Comparison of ENCODE assay signal across 23 cellular contexts in genomic region chr6:87001494-87001893, GRCh38.
DNase-seq lines count a peak whose midpoint lies in the region; ATAC-seq, FAIRE-seq and TF ChIP-seq lines count a peak whose summit lies in the region.
"Had no signal": no experiment of that assay in that cellular context is flagged by ENCODE, and none has a peak within 500 bp of the region (broad histone marks: within the 10 kb centered on the region; RNA-seq: fewer than 3 reads in every experiment).

No MANE protein-coding gene starts in this region.

- TF ChIP-seq CTCF in activated B cell treated with CpG ODN at 0.5 μM for 24 hours (IDR thresholded peaks at IDR 0.05) (no peak), H1 (IDR thresholded peaks at IDR 0.05; ENCODE audit: control extremely low read depth in 1 of 3, insufficient read depth in 1 of 3, low read depth in 1 of 3, low read length in 3 of 3) (no peak), A673 (conservative IDR thresholded peaks at IDR 0.05; ENCODE audit: low read depth, low read length) (no peak)

- no peak overlapping the region for H2BK20ac ChIP-seq in H1 (ENCODE audit: low read length)

- H4K91ac ChIP-seq in H1 (replicated peaks; ENCODE audit: insufficient read length, low read length), result no peak overlapping the region

- no peak overlapping the region for H3K56ac ChIP-seq in H1 (replicated peaks; ENCODE audit: insufficient read length, low read depth, low read length)

- H2BK120ac ChIP-seq in H1 (replicated peaks; ENCODE audit: low read depth, low read length), result no peak overlapping the region

- H3K18ac ChIP-seq in H1 (ENCODE audit: extremely low read depth, low read length), result no peak overlapping the region

- H3K9ac ChIP-seq in H1 (replicated peaks in 1 of 4; ENCODE audit: extremely low read depth in 1 of 4, low read depth in 3 of 4, low read length in 3 of 4), result no peak overlapping the region
- H3K9ac ChIP-seq: GM23248 had no signal

- H3K14ac ChIP-seq in H1 (ENCODE audit: insufficient read length), result no peak overlapping the region

- POLR2A ChIA-PET in activated B cell treated with CpG ODN at 0.5 μM for 24 hours (lab: Charles Lee) (no interaction called here), H1 (lab: Charles Lee; ENCODE audit: partially characterized antibody) (interaction anchor here (0.6 kb wide), 1 partner anchor 64 kb away, joined by 3 read pairs; no protein-coding TSS in a partner anchor), A673 (lab: Charles Lee; ENCODE audit: low non-redundant PET) (no interaction called here)

- CTCF ChIA-PET in activated B cell treated with CpG ODN at 0.5 μM for 24 hours (lab: Charles Lee), result no interaction called here
- CTCF ChIA-PET in H1 (lab: Charles Lee; ENCODE audit: partially characterized antibody), result no interaction called here
- CTCF ChIA-PET in A673 (lab: Charles Lee), result no interaction called here

- H3K27me3 ChIP-seq in H1 (replicated peaks in 1 of 4; ENCODE audit: control insufficient read depth in 3 of 4, extremely low read depth in 1 of 4, insufficient read depth in 3 of 4, low read length in 3 of 4) (no peaks in the 10 kb centered on the region), A673 (replicated peaks; ENCODE audit: insufficient read depth, low read depth, low read length, poor library complexity) (peaks cover 4% of the 10 kb centered on the region)

- H3K27ac ChIP-seq in H1 (ENCODE audit: low read depth, low read length) (no peak overlapping the region), A673 (ENCODE audit: low read depth, low read length, poor library complexity, severe bottlenecking) (no peak overlapping the region)
- H3K27ac ChIP-seq: C4-2B, GM23248, HL-60 had no signal

- no peak for ATAC-seq in activated B cell treated with CpG ODN at 0.5 μM for 24 hours (ENCODE audit: low read depth)
- ATAC-seq in stimulated activated naive B cell treated with anti-CD40 and anti-IgM and Interleukin-4, amounts not matched to agents 10 μg/mL and 1 μg/mL and 100 μg/mL, for 72 hours (replicated peaks), result peak; percentile 65 to 69

- H3K4me3 ChIP-seq in H1 (ENCODE audit: extremely low read depth in 1 of 4, insufficient read depth in 2 of 4, low read depth in 3 of 4, low read length in 4 of 4) (no peak overlapping the region), A673 (ENCODE audit: low read depth, low read length, poor library complexity, severe bottlenecking) (no peak overlapping the region)
- H3K4me3 ChIP-seq: GM23248 had no signal

- H4K5ac ChIP-seq in H1 (ENCODE audit: insufficient read length, low read depth, low read length), result no peak overlapping the region

- H3K4me3 Mint-ChIP-seq in IgD-negative memory B cell (peak overlapping the region in 2 of 4 donors; percentile 75), activated B cell treated with CpG ODN at 0.5 μM for 24 hours (peak overlapping the region; percentile 2)
- peak overlapping the region; percentile 19 to 21 for H3K4me3 Mint-ChIP-seq in stimulated activated naive B cell treated with anti-CD40 and anti-IgM and Interleukin-4, amounts not matched to agents 10 μg/mL and 1 μg/mL and 100 μg/mL, for 72 hours
- H3K4me3 Mint-ChIP-seq: CD4-positive, alpha-beta T cell had no signal

- no peak overlapping the region for H2BK15ac ChIP-seq in H1 (ENCODE audit: low read length)

- H3K23ac ChIP-seq in H1 (ENCODE audit: insufficient read length), result no peak overlapping the region

- H2AK5ac ChIP-seq in H1 (ENCODE audit: low read depth, low read length), result no peak overlapping the region

- H4K20me1 ChIP-seq in H1 (replicated peaks in 1 of 2; ENCODE audit: control insufficient read depth in 1 of 2, insufficient read depth in 2 of 2, low read length in 2 of 2), result no peaks in the 10 kb centered on the region

- intact Hi-C loops in activated B cell treated with CpG ODN at 0.5 μM for 24 hours (cut with micrococcal nuclease), result no loop called here
- intact Hi-C loops in A673 (cut with micrococcal nuclease; ENCODE audit: unreplicated experiment), result no loop called here

- H3K9me3 ChIP-seq in H1 (ENCODE audit: insufficient read depth in 2 of 2, low read depth in 1 of 2, low read length in 1 of 2) (peaks cover 5% of the 10 kb centered on the region in 2 experiments; a peak in 2 of 4 replicates), A673 (ENCODE audit: low read depth, low read length, poor library complexity, severe bottlenecking) (no peaks in the 10 kb centered on the region)
- H3K9me3 ChIP-seq: Caco-2 had no signal

- no peak overlapping the region for H3K4me2 ChIP-seq in H1 (ENCODE audit: insufficient read depth in 1 of 2, low read depth in 2 of 2, low read length in 2 of 2)

- peaks cover 12 to 14% (median 13%) of the 10 kb centered on the region in 3 donors for H3K4me1 Mint-ChIP-seq in IgD-negative memory B cell
- peaks cover 21% of the 10 kb centered on the region for H3K4me1 Mint-ChIP-seq in activated B cell treated with CpG ODN at 0.5 μM for 24 hours
- H3K4me1 Mint-ChIP-seq in stimulated activated naive B cell treated with anti-CD40 and anti-IgM and Interleukin-4, amounts not matched to agents 10 μg/mL and 1 μg/mL and 100 μg/mL, for 72 hours, result peaks cover 12 to 16% of the 10 kb centered on the region in 2 donors

- no peak overlapping the region for H2BK12ac ChIP-seq in H1 (ENCODE audit: low read depth, low read length)

- H3K9me3 Mint-ChIP-seq in IgD-negative memory B cell (peaks cover 3 to 25% (median 11%) of the 10 kb centered on the region in 3 donors), activated B cell treated with CpG ODN at 0.5 μM for 24 hours (peaks cover 25% of the 10 kb centered on the region)
- H3K9me3 Mint-ChIP-seq in stimulated activated naive B cell treated with anti-CD40 and anti-IgM and Interleukin-4, amounts not matched to agents 10 μg/mL and 1 μg/mL and 100 μg/mL, for 72 hours, result peaks cover 19% of the 10 kb centered on the region in 2 donors

- DNase-seq in activated B cell treated with CpG ODN at 0.5 μM for 24 hours, result no peak
- no peak for DNase-seq in H1 (ENCODE audit: low read depth in 1 of 2, low spot score in 2 of 2)
- no peak for DNase-seq in stimulated activated naive B cell treated with anti-CD40 and anti-IgM and Interleukin-4, amounts not matched to agents 10 μg/mL and 1 μg/mL and 100 μg/mL, for 72 hours
- DNase-seq in activated gamma-delta T cell treated with Interleukin-2 at 50 U/mL for 16 hours, result no peak
- DNase-seq in DMS79 (lab: John Stamatoyannopoulos, UW), result no peak
- no peak for DNase-seq in A673 (ENCODE audit: low spot score)
- DNase-seq: 8988T; Caco-2; CD4-positive, alpha-beta T cell; DMS153; DND-41; EL; GM23248; HCEC 1CT; IMR-90; KG1 had no signal

- H4K8ac ChIP-seq in H1 (ENCODE audit: extremely low read depth, insufficient read depth, low read length), result no peak overlapping the region

- H2AFZ ChIP-seq in H1 (ENCODE audit: low read length), result no peak overlapping the region
- H2AFZ ChIP-seq: GM23248 had no signal

- no peaks in the 10 kb centered on the region for H3K36me3 ChIP-seq in H1 (ENCODE audit: control insufficient read depth in 2 of 4, insufficient read depth in 4 of 4, low read length in 3 of 4)
- H3K36me3 ChIP-seq in A673 (ENCODE audit: insufficient read depth, low read length, poor library complexity, severe bottlenecking), result no peaks in the 10 kb centered on the region

- no peak overlapping the region for H2BK5ac ChIP-seq in H1 (ENCODE audit: low read depth, low read length)

- TF ChIP-seq EP300 in H1 (IDR thresholded peaks at IDR 0.05; ENCODE audit: borderline replicate concordance in 1 of 2, low read depth in 2 of 2, low read length in 2 of 2), result no peak

- FAIRE-seq in H1 (lab: Jason Lieb, UNC), result peak; percentile 7
- FAIRE-seq: D721Med, GM12891, GM19239, H54 had no signal

- no peak for TF ChIP-seq RAD21 in H1 (IDR thresholded peaks at IDR 0.05 in 1 of 2, conservative IDR thresholded peaks at IDR 0.05 in 1 of 2; ENCODE audit: low read depth in 2 of 2, low read length in 2 of 2)

- no peaks in the 10 kb centered on the region for H3K79me2 ChIP-seq in H1 (ENCODE audit: control insufficient read depth in 1 of 2, insufficient read depth in 2 of 2, low read length in 2 of 2)

- no peak for TF ChIP-seq POLR2A in H1 (IDR thresholded peaks at IDR 0.05; ENCODE audit: control extremely low read depth in 1 of 2, low read depth in 2 of 2, low read length in 2 of 2)

- H3K27ac Mint-ChIP-seq in IgD-negative memory B cell, result peak overlapping the region in 2 of 3 donors; percentile 48 to 64
- H3K27ac Mint-ChIP-seq in activated B cell treated with CpG ODN at 0.5 μM for 24 hours, result peak overlapping the region; percentile 11
- no peak overlapping the region for H3K27ac Mint-ChIP-seq in stimulated activated naive B cell treated with anti-CD40 and anti-IgM and Interleukin-4, amounts not matched to agents 10 μg/mL and 1 μg/mL and 100 μg/mL, for 72 hours
- H3K27ac Mint-ChIP-seq: CD4-positive, alpha-beta T cell had no signal

- H3K36me3 Mint-ChIP-seq in IgD-negative memory B cell (no peaks in the 10 kb centered on the region), activated B cell treated with CpG ODN at 0.5 μM for 24 hours (ENCODE audit: low read depth) (no peaks in the 10 kb centered on the region)
- peaks cover 7 to 14% of the 10 kb centered on the region in 2 donors for H3K36me3 Mint-ChIP-seq in stimulated activated naive B cell treated with anti-CD40 and anti-IgM and Interleukin-4, amounts not matched to agents 10 μg/mL and 1 μg/mL and 100 μg/mL, for 72 hours

- H3K79me1 ChIP-seq in H1 (ENCODE audit: low read depth, low read length), result no peaks in the 10 kb centered on the region

- H3K4me1 ChIP-seq in H1 (replicated peaks in 1 of 4; ENCODE audit: control insufficient read depth in 3 of 4, insufficient read depth in 4 of 4, low read length in 3 of 4) (no peaks in the 10 kb centered on the region), A673 (ENCODE audit: insufficient read depth, low read length, poor library complexity, severe bottlenecking) (no peaks in the 10 kb centered on the region)
- H3K4me1 ChIP-seq: Caco-2 had no signal

- no peaks in the 10 kb centered on the region for H3K23me2 ChIP-seq in H1 (ENCODE audit: low read depth, low read length)

- BruUV-seq in A673 (replicated peaks; lab: Mats Ljungman, UMichigan), result no TSS peak

- H3K4ac ChIP-seq in H1 (replicated peaks; ENCODE audit: insufficient read length, low read depth, low read length), result no peak overlapping the region

- peaks cover 2% of the 10 kb centered on the region for H3K27me3 Mint-ChIP-seq in IgD-negative memory B cell
- H3K27me3 Mint-ChIP-seq in activated B cell treated with CpG ODN at 0.5 μM for 24 hours, result peaks cover 2% of the 10 kb centered on the region
- H3K27me3 Mint-ChIP-seq in stimulated activated naive B cell treated with anti-CD40 and anti-IgM and Interleukin-4, amounts not matched to agents 10 μg/mL and 1 μg/mL and 100 μg/mL, for 72 hours, result peaks cover 0 to 8% of the 10 kb centered on the region in 2 donors
- H3K27me3 Mint-ChIP-seq: CD4-positive, alpha-beta T cell had no signal

TF ChIP-seq in H1, 55 proteins besides CTCF, POLR2A, EP300 and RAD21 (continues in another document):
- TF ChIP-seq BACH1 (IDR thresholded peaks at IDR 0.05; ENCODE audit: low read length), result no peak
- TF ChIP-seq SIX5 (IDR thresholded peaks at IDR 0.05; ENCODE audit: low read depth, low read length), result no peak
- TF ChIP-seq RNF2 (IDR thresholded peaks at IDR 0.05; ENCODE audit: borderline replicate concordance, low read depth, low read length, missing control alignments, poor library complexity, severe bottlenecking), result no peak
